15 cellular contexts compared by ENCODE assay signal in the genomic region with DNA sequence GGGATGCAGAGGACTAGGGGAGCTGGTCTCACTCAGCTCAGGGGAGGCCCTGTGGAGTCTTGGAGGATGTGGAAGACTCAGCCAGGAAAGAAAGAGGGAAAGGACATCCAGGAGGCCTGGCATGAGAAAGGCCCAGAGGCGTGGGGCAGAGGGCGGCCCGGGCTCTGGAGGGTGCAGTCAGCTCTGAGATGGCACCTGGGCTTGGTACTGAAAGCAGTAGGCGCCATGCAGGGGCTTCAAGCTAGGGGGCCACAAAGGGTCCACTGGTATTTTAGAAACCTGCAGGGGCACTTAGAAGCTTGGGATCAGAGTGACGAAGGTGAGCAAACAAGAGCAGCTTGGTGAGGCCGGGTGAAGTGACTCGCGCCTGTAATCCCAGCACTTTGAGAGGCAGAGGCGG. TPM values are rescaled to one million over a fixed set of nuclear protein-coding genes. Genes with fewer than 3 reads are reported as not detected.
DNase-seq lines count a peak whose midpoint lies in the region; ATAC-seq and TF ChIP-seq lines count a peak whose summit lies in the region.
"Had no signal": no experiment of that assay in that cellular context is flagged by ENCODE, and none has a peak within 500 bp of the region (broad histone marks: within the 10 kb centered on the region; RNA-seq: fewer than 3 reads in every experiment).

No MANE protein-coding gene starts in this region.

- no peak overlapping the region for H4K8ac ChIP-seq in neuronal stem cell (ENCODE audit: low read depth, low read length)

- no peak for TF ChIP-seq CTCF in OCI-LY7 (conservative IDR thresholded peaks at IDR 0.05; ENCODE audit: low read length)
- TF ChIP-seq CTCF in endothelial cell (IDR thresholded peaks at IDR 0.05; ENCODE audit: unreplicated experiment): no peak

- DNase-seq in D341Med (ENCODE audit: low spot score) (peak; percentile 31), OCI-LY7 (ENCODE audit: low spot score) (no peak), endothelial cell (ENCODE audit: low spot score) (no peak), neuronal stem cell (ENCODE audit: low spot score) (no peak), NCI-H510A (lab: John Stamatoyannopoulos, UW) (no peak)
- DNase-seq in effector CD8-positive, alpha-beta T cell (lab: John Stamatoyannopoulos, UW): no peak
- DNase-seq: BE2C; CD4-positive, alpha-beta memory T cell; COR-L47; DND-41; GDM1 had no signal

- H3K27ac ChIP-seq in OCI-LY7 (ENCODE audit: low read depth, low read length, poor library complexity, severe bottlenecking): peak overlapping the region; percentile 74
- H3K27ac ChIP-seq in neuronal stem cell (replicated peaks; ENCODE audit: low read length): no peak overlapping the region
- H3K27ac ChIP-seq: A549, C4-2B had no signal

- H3K36me3 ChIP-seq in OCI-LY7 (ENCODE audit: insufficient read depth, low read length): peaks cover 4% of the 10 kb centered on the region; the same call in 1 of the 2 replicates
- peaks cover 11 to 50% of the 10 kb centered on the region in 2 donors for H3K36me3 ChIP-seq in neuronal stem cell (replicated peaks in 1 of 2; ENCODE audit: control insufficient read depth in 2 of 2, insufficient read depth in 2 of 2, low read length in 2 of 2)
- H3K36me3 ChIP-seq: BE2C, HAP-1 had no signal

- H3K27me3 Mint-ChIP-seq in endothelial cell (ENCODE audit: unreplicated experiment): peaks cover 17% of the 10 kb centered on the region

- H3K79me2 ChIP-seq in OCI-LY7 (ENCODE audit: insufficient read depth, low read depth, low read length): no peaks in the 10 kb centered on the region

- H2BK15ac ChIP-seq in neuronal stem cell (ENCODE audit: low read length): no peak overlapping the region

- no peak overlapping the region for H2BK5ac ChIP-seq in neuronal stem cell (ENCODE audit: low read length)

- no peak overlapping the region for H3K18ac ChIP-seq in neuronal stem cell (ENCODE audit: low read length)

- H4K20me1 ChIP-seq in OCI-LY7 (ENCODE audit: insufficient read depth, low read length): no peaks in the 10 kb centered on the region

- peaks cover 17% of the 10 kb centered on the region for H3K36me3 Mint-ChIP-seq in endothelial cell (ENCODE audit: low read depth, unreplicated experiment)
- H3K36me3 Mint-ChIP-seq: CD4-positive, alpha-beta memory T cell had no signal

- WGBS in neuronal stem cell (ENCODE audit: extremely low coverage in 2 of 2, insufficient read length in 2 of 2, insufficient replicate concordance in 1 of 2), 2 donors: no CpG with 5 or more reads among the region's 9 CpGs

- no peak for ATAC-seq in HG03469 (IDR thresholded peaks at IDR 0.05; ENCODE audit: unreplicated experiment)
- ATAC-seq: A549 had no signal

- H2BK120ac ChIP-seq in neuronal stem cell (ENCODE audit: low read depth, low read length): no peak overlapping the region

- H3K4me3 Mint-ChIP-seq in endothelial cell (ENCODE audit: unreplicated experiment): peak overlapping the region; percentile 25
- H3K4me3 Mint-ChIP-seq: CD4-positive, alpha-beta memory T cell had no signal

- H2BK12ac ChIP-seq in neuronal stem cell (ENCODE audit: low read length): no peak overlapping the region

- H3K27me3 ChIP-seq in neuronal stem cell (ENCODE audit: control insufficient read depth in 3 of 3, insufficient read depth in 3 of 3, low read depth in 1 of 3, low read length in 3 of 3): peaks cover 0 to 2% (median 0%) of the 10 kb centered on the region in 3 experiments
- H3K27me3 ChIP-seq: BE2C had no signal

- H3K4me1 Mint-ChIP-seq in endothelial cell (ENCODE audit: unreplicated experiment): peaks cover 17% of the 10 kb centered on the region

- peaks cover 26% of the 10 kb centered on the region for H3K79me1 ChIP-seq in neuronal stem cell (ENCODE audit: low read depth, low read length)

- H3K9me3 ChIP-seq in OCI-LY7 (ENCODE audit: low read length) (no peaks in the 10 kb centered on the region), neuronal stem cell (replicated peaks in 1 of 2; ENCODE audit: control insufficient read depth in 2 of 2, insufficient read depth in 1 of 2, low read depth in 1 of 2, low read length in 2 of 2) (no peaks in the 10 kb centered on the region)
- H3K9me3 ChIP-seq: A549, BE2C, HAP-1 had no signal

- peak overlapping the region; percentile 29 for H3K4ac ChIP-seq in neuronal stem cell (ENCODE audit: low read length)

- H3K14ac ChIP-seq in neuronal stem cell (ENCODE audit: low read length): no peak overlapping the region

- BruUV-seq in OCI-LY7 (replicated peaks; lab: Mats Ljungman, UMichigan): no TSS peak

- H4K91ac ChIP-seq in neuronal stem cell (ENCODE audit: low read depth, low read length, poor library complexity): no peak overlapping the region

- CTCF ChIA-PET in OCI-LY7 (lab: Charles Lee; ENCODE audit: unreplicated experiment): interaction anchor here (0.5 to 0.6 kb wide), 2 partner anchors 152 to 187 kb away, joined by 3 to 5 read pairs; no protein-coding TSS in a partner anchor

- H2AFZ ChIP-seq in OCI-LY7 (ENCODE audit: low read length): no peak overlapping the region
- no peak overlapping the region for H2AFZ ChIP-seq in neuronal stem cell (ENCODE audit: low read length)

- H3K9me3 Mint-ChIP-seq in endothelial cell (ENCODE audit: unreplicated experiment): no peaks in the 10 kb centered on the region
- H3K9me3 Mint-ChIP-seq: CD4-positive, alpha-beta memory T cell had no signal

- H3K9ac ChIP-seq in neuronal stem cell (ENCODE audit: low read depth, low read length, poor library complexity): no peak overlapping the region

- no peak overlapping the region for H3K23ac ChIP-seq in neuronal stem cell (ENCODE audit: low read depth, low read length, poor library complexity)

- H3K9me2 ChIP-seq in OCI-LY7 (ENCODE audit: insufficient read depth, low read length): no peaks in the 10 kb centered on the region

- no peak overlapping the region for H2AK5ac ChIP-seq in neuronal stem cell (ENCODE audit: low read depth, low read length)

- H3K4me3 ChIP-seq in OCI-LY7 (ENCODE audit: low read depth, low read length, poor library complexity, severe bottlenecking) (no peak overlapping the region), neuronal stem cell (ENCODE audit: low read length in 2 of 2) (no peak overlapping the region)
- H3K4me3 ChIP-seq: A549, HAP-1 had no signal

- intact Hi-C loops in OCI-LY7 (cut with micrococcal nuclease; ENCODE audit: unreplicated experiment): no loop called here

- POLR2A ChIA-PET in OCI-LY7 (lab: Charles Lee): interaction anchor here (1.0 to 1.4 kb wide), 3 partner anchors 8 to 31 kb away, joined by 3 read pairs; no protein-coding TSS in a partner anchor

- H3K4me1 ChIP-seq in OCI-LY7 (ENCODE audit: insufficient read depth, low read length, poor library complexity, severe bottlenecking) (peaks cover 68% of the 10 kb centered on the region), neuronal stem cell (ENCODE audit: control insufficient read depth in 2 of 2, insufficient read depth in 1 of 2, low read depth in 1 of 2, low read length in 2 of 2) (peaks cover 21 to 25% of the 10 kb centered on the region in 2 donors)

- H3K4me2 ChIP-seq in OCI-LY7 (ENCODE audit: low read length): peak overlapping the region; percentile 73; the same call in 1 of the 2 replicates
- H3K4me2 ChIP-seq in neuronal stem cell (ENCODE audit: insufficient read depth, low read length, poor library complexity, severe bottlenecking): no peak overlapping the region
- H3K4me2 ChIP-seq: A549 had no signal

- no peak overlapping the region for H3K27ac Mint-ChIP-seq in endothelial cell (ENCODE audit: unreplicated experiment)
- H3K27ac Mint-ChIP-seq: CD4-positive, alpha-beta memory T cell had no signal

RNA-seq across cellular contexts. Expression of a gene that starts 5.6 kb away (rescaled TPM):
- total RNA-seq in OCI-LY7 (2014; rRNA removed; shearing (Covaris generic)): 3.4 and 8.8 TPM in 2 replicates
- total RNA-seq in OCI-LY7 (2022) (4.2 and 4.6 TPM in 2 replicates), endothelial cell (ENCODE audit: unreplicated experiment) (53.7 TPM)
- 34.5 TPM for polyA plus RNA-seq in neuronal stem cell (2013, experiment 1 of 2)
- 33.1 TPM for polyA plus RNA-seq in neuronal stem cell (2013, experiment 2 of 2)

RNA-seq across cellular contexts. Expression of a gene that starts 13.0 kb away (rescaled TPM):
- total RNA-seq in OCI-LY7 (2014; rRNA removed; shearing (Covaris generic)): 185 and 203 TPM in 2 replicates
- 228 and 247 TPM in 2 replicates for total RNA-seq in OCI-LY7 (2022)
- total RNA-seq in endothelial cell (ENCODE audit: unreplicated experiment): 904 TPM
- polyA plus RNA-seq in neuronal stem cell (2013, experiment 1 of 2): 54.1 TPM
- 53.7 TPM for polyA plus RNA-seq in neuronal stem cell (2013, experiment 2 of 2)

RNA-seq across cellular contexts. Expression of a gene that starts 31.4 kb away (rescaled TPM):
- total RNA-seq in OCI-LY7 (2014; rRNA removed; shearing (Covaris generic)): 0.44 and 0.57 TPM in 2 replicates
- total RNA-seq in OCI-LY7 (2022) (0.46 and 0.63 TPM in 2 replicates), endothelial cell (ENCODE audit: unreplicated experiment) (4.3 TPM)
- 6.4 TPM for polyA plus RNA-seq in neuronal stem cell (2013, experiment 1 of 2)
- polyA plus RNA-seq in neuronal stem cell (2013, experiment 2 of 2): 7.5 TPM
- polyA plus RNA-seq: CD4-positive, alpha-beta memory T cell had no signal

RNA-seq across cellular contexts. Expression of a gene that starts 33.4 kb away (rescaled TPM):
- total RNA-seq in OCI-LY7 (2014; rRNA removed; shearing (Covaris generic)): 135 and 156 TPM in 2 replicates
- total RNA-seq in OCI-LY7 (2022) (142 and 159 TPM in 2 replicates), endothelial cell (ENCODE audit: unreplicated experiment) (124 TPM)
- polyA plus RNA-seq in neuronal stem cell (2013, experiment 1 of 2): 84.8 TPM
- polyA plus RNA-seq in neuronal stem cell (2013, experiment 2 of 2): 84.0 TPM

RNA-seq across cellular contexts. Expression of a gene that starts 49.7 kb away (rescaled TPM):
- 0.09 TPM in 1 of 2 replicates, not detected in the other for total RNA-seq in OCI-LY7 (2014; rRNA removed; shearing (Covaris generic))
- total RNA-seq in OCI-LY7 (2022) (0.24 TPM in 1 of 2 replicates, not detected in the other), endothelial cell (ENCODE audit: unreplicated experiment) (0.82 TPM)
- 0.25 TPM for polyA plus RNA-seq in neuronal stem cell (2013, experiment 1 of 2)
- 0.19 TPM for polyA plus RNA-seq in neuronal stem cell (2013, experiment 2 of 2)
